In genomic region chr12:69807101-69807897, GRCh38 we compare ENCODE assay signal across 6 cellular contexts. TPM values are rescaled to one million over a fixed set of nuclear protein-coding genes. Genes with fewer than 3 reads are reported as not detected.
"Had no signal": no experiment of that assay in that cellular context is flagged by ENCODE, and none has a peak within 500 bp of the region (broad histone marks: within the 10 kb centered on the region; RNA-seq: fewer than 3 reads in every experiment).

No MANE protein-coding gene starts in this region.

RNA-seq across cellular contexts. Expression of gene MYRFL, which starts 17.7 kb away (rescaled TPM):
- total RNA-seq: GM23248, H4, H7, HFFc6, HT1080 had no signal
- polyA plus RNA-seq: GM23248, IgD-negative memory B cell had no signal
